Comparison of ENCODE assay signal across 21 cellular contexts in genomic region chr16:50802958-50803357, GRCh38.
A peak's percentile ranks its signal among the peaks of the same experiment; 100 is the strongest.
DNase-seq lines count a peak whose midpoint lies in the region; ATAC-seq and TF ChIP-seq lines count a peak whose summit lies in the region.
"Had no signal": no experiment of that assay in that cellular context is flagged by ENCODE, and none has a peak within 500 bp of the region (broad histone marks: within the 10 kb centered on the region; RNA-seq: fewer than 3 reads in every experiment).

No MANE protein-coding gene starts in this region.

- no peak overlapping the region for H3K4me3 Mint-ChIP-seq in activated naive CD8-positive, alpha-beta T cell treated with anti-CD3 and anti-CD28 coated beads for 36 hours
- H3K4me3 Mint-ChIP-seq in activated naive CD8-positive, alpha-beta T cell treated with anti-CD3 and anti-CD28 coated beads, Interleukin-2, amount 50 U/mL, for 24 hours = no peak overlapping the region
- H3K4me3 Mint-ChIP-seq in T-cell (no peak overlapping the region), neural crest cell (no peak overlapping the region)
- H3K4me3 Mint-ChIP-seq: CD14-positive monocyte had no signal

- H3K4me1 Mint-ChIP-seq in activated naive CD8-positive, alpha-beta T cell treated with anti-CD3 and anti-CD28 coated beads for 36 hours = peaks cover 16% of the 10 kb centered on the region
- peaks cover 7% of the 10 kb centered on the region for H3K4me1 Mint-ChIP-seq in activated naive CD8-positive, alpha-beta T cell treated with anti-CD3 and anti-CD28 coated beads, Interleukin-2, amount 50 U/mL, for 24 hours
- peaks cover 12 to 26% (median 13%) of the 10 kb centered on the region in 3 donors for H3K4me1 Mint-ChIP-seq in T-cell
- peaks cover 35% of the 10 kb centered on the region for H3K4me1 Mint-ChIP-seq in neural crest cell

- H3K9me3 Mint-ChIP-seq in activated naive CD8-positive, alpha-beta T cell treated with anti-CD3 and anti-CD28 coated beads for 36 hours = no peaks in the 10 kb centered on the region
- no peaks in the 10 kb centered on the region for H3K9me3 Mint-ChIP-seq in activated naive CD8-positive, alpha-beta T cell treated with anti-CD3 and anti-CD28 coated beads, Interleukin-2, amount 50 U/mL, for 24 hours
- H3K9me3 Mint-ChIP-seq in T-cell = no peaks in the 10 kb centered on the region
- H3K9me3 Mint-ChIP-seq in neural crest cell = no peaks in the 10 kb centered on the region

- no peaks in the 10 kb centered on the region for H3K27me3 Mint-ChIP-seq in activated naive CD8-positive, alpha-beta T cell treated with anti-CD3 and anti-CD28 coated beads for 36 hours
- no peaks in the 10 kb centered on the region for H3K27me3 Mint-ChIP-seq in activated naive CD8-positive, alpha-beta T cell treated with anti-CD3 and anti-CD28 coated beads, Interleukin-2, amount 50 U/mL, for 24 hours
- H3K27me3 Mint-ChIP-seq in T-cell (no peaks in the 10 kb centered on the region), neural crest cell (ENCODE audit: low read depth) (no peaks in the 10 kb centered on the region)

- POLR2A ChIA-PET in T-cell (lab: Charles Lee) = no interaction called here

- H3K27ac Mint-ChIP-seq in activated naive CD8-positive, alpha-beta T cell treated with anti-CD3 and anti-CD28 coated beads for 36 hours = peak overlapping the region; percentile 31
- no peak overlapping the region for H3K27ac Mint-ChIP-seq in activated naive CD8-positive, alpha-beta T cell treated with anti-CD3 and anti-CD28 coated beads, Interleukin-2, amount 50 U/mL, for 24 hours
- peak overlapping the region; percentile 40 to 74 for H3K27ac Mint-ChIP-seq in T-cell
- H3K27ac Mint-ChIP-seq in neural crest cell (ENCODE audit: unreplicated experiment) = peak overlapping the region; percentile 8

- no peaks in the 10 kb centered on the region for H3K36me3 Mint-ChIP-seq in activated naive CD8-positive, alpha-beta T cell treated with anti-CD3 and anti-CD28 coated beads for 36 hours
- H3K36me3 Mint-ChIP-seq in activated naive CD8-positive, alpha-beta T cell treated with anti-CD3 and anti-CD28 coated beads, Interleukin-2, amount 50 U/mL, for 24 hours (ENCODE audit: low read depth) = peaks cover 3% of the 10 kb centered on the region
- H3K36me3 Mint-ChIP-seq in T-cell (peaks cover 5% of the 10 kb centered on the region), neural crest cell (ENCODE audit: low read depth) (no peaks in the 10 kb centered on the region)

- no peak for ATAC-seq in activated naive CD8-positive, alpha-beta T cell treated with anti-CD3 and anti-CD28 coated beads, Interleukin-2, amount 50 U/mL, for 24 hours
- ATAC-seq in T-cell (replicated peaks in 1 of 4) = no peak
- no peak for ATAC-seq in HG03520 (IDR thresholded peaks at IDR 0.05; ENCODE audit: unreplicated experiment)
- ATAC-seq: PC-3 had no signal

- DNase-seq in NCI-H1105 treated with DMSO at 0.1 percent for 48 hours (lab: John Stamatoyannopoulos, UW) (peak; percentile 8), NCI-H1105 (lab: John Stamatoyannopoulos, UW) (no peak), T-cell (no peak), neural crest cell (ENCODE audit: low read depth, low spot score) (no peak)
- DNase-seq in activated naive CD8-positive, alpha-beta T cell treated with anti-CD3 and anti-CD28 coated beads for 36 hours = no peak
- no peak for DNase-seq in activated naive CD8-positive, alpha-beta T cell treated with anti-CD3 and anti-CD28 coated beads, Interleukin-2, amount 50 U/mL, for 24 hours
- DNase-seq in stimulated activated naive CD4-positive, alpha-beta T cell (lab: John Stamatoyannopoulos, UW) = no peak
- DNase-seq: AML-193, DMS153, GF-D8, H7, MM.1S, NCI-H1092 treated with DMSO at 0.1 percent for 48 hours, NCI-H1694, NCI-H226, NCI-H524, PC-3, RPMI8226, SHP77 treated with DMSO at 0.1 percent for 48 hours had no signal

- no peak for TF ChIP-seq CTCF in neural crest cell (conservative IDR thresholded peaks at IDR 0.05)

- CTCF ChIA-PET in T-cell (lab: Charles Lee) = interaction anchor here in 1 of 2 donors (0.7 to 1.1 kb wide), 2 partner anchors 26 to 122 kb away, joined by 3 read pairs; partner anchors contain the start of gene SNX20
